In the genomic region with DNA sequence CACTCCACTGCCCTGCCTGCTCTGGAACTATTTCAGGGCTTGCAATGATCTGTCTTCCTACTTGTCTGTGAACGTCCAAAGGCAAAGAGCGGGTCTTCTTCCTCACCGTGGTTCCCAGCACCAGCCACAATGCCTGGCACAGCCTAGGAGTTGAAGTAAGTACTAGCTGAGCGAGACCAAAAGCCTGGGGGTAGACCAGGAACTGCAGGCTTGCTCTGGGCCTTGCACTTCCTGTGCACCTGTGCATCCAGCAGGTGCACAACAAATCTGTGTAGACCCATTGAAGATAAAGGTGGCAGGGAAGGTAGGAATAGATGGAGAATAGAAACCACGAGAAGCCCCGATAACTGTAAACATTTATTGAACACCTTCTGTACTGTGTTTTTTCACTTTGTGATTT, we compare ENCODE assay signal across 16 cellular contexts. TPM values are rescaled to one million over a fixed set of nuclear protein-coding genes. Genes with fewer than 3 reads are reported as not detected.
"Had no signal": no experiment of that assay in that cellular context is flagged by ENCODE, and none has a peak within 500 bp of the region (broad histone marks: within the 10 kb centered on the region; RNA-seq: fewer than 3 reads in every experiment).

No MANE protein-coding gene starts in this region.

- H3K27ac ChIP-seq: ascending aorta, breast epithelium, esophagus muscularis mucosa, spleen, WERI-Rb-1 had no signal

- H3K36me3 ChIP-seq: ascending aorta, breast epithelium, esophagus muscularis mucosa, spleen had no signal

- H3K9me3 Mint-ChIP-seq: naive thymus-derived CD8-positive, alpha-beta T cell had no signal

- H3K27me3 ChIP-seq: breast epithelium had no signal

- DNase-seq: activated CD4-positive, alpha-beta T cell treated with anti-CD3 and anti-CD28 coated beads for 1 hour; activated CD8-positive, alpha-beta memory T cell treated with anti-CD3 and anti-CD28 coated beads for 24 hours; activated CD8-positive, alpha-beta memory T cell treated with anti-CD3 and anti-CD28 coated beads, Interleukin-2, amount 50 U/mL, for 48 hours; activated effector memory CD4-positive, alpha-beta T cell treated with anti-CD3 and anti-CD28 coated beads, Interleukin-2, amount 50 U/mL, for 16 hours; activated naive CD4-positive, alpha-beta T cell treated with anti-CD3 and anti-CD28 coated beads, Interleukin-2, amount 50 U/mL, for 16 hours; activated T-cell treated with anti-CD3 and anti-CD28 coated beads, Interleukin-2, amount 50 U/mL, for 48 hours; effector CD4-positive, alpha-beta T cell; naive thymus-derived CD8-positive, alpha-beta T cell; spleen; stimulated activated CD4-positive, alpha-beta T cell treated with anti-CD3 and anti-CD28 coated beads, Interleukin-4, amount 100 ng/mL, for 4 hours; stimulated activated naive CD4-positive, alpha-beta T cell; T-helper 2 cell; WERI-Rb-1 had no signal

- H3K9me3 ChIP-seq: ascending aorta, breast epithelium, esophagus muscularis mucosa, spleen had no signal

- H3K36me3 Mint-ChIP-seq: naive thymus-derived CD8-positive, alpha-beta T cell had no signal

- ATAC-seq: naive thymus-derived CD8-positive, alpha-beta T cell had no signal

- H3K4me3 ChIP-seq: ascending aorta, breast epithelium, esophagus muscularis mucosa, spleen had no signal

RNA-seq across cellular contexts. Expression of a gene that starts 30.4 kb away (rescaled TPM):
- total RNA-seq: ascending aorta had no signal

RNA-seq across cellular contexts. Expression of a gene that starts 50.6 kb away (rescaled TPM):
- total RNA-seq: ascending aorta; naive thymus-derived CD8-positive, alpha-beta T cell had no signal
